ENCODE assay signal across 9 cellular contexts in genomic region chr2:23803965-23804542, GRCh38.
A peak's percentile ranks its signal among the peaks of the same experiment; 100 is the strongest.
DNase-seq lines count a peak whose midpoint lies in the region; FAIRE-seq and TF ChIP-seq lines count a peak whose summit lies in the region.
"Had no signal": no experiment of that assay in that cellular context is flagged by ENCODE, and none has a peak within 500 bp of the region (broad histone marks: within the 10 kb centered on the region; RNA-seq: fewer than 3 reads in every experiment).

No MANE protein-coding gene starts in this region.

- no peak overlapping the region for H3K27ac Mint-ChIP-seq in neural progenitor cell

- H3K4me3 ChIP-seq in MG63 (no peak overlapping the region), neural progenitor cell (no peak overlapping the region)
- H3K4me3 ChIP-seq: gastrocnemius medialis had no signal

- no peak overlapping the region for H3K4me2 ChIP-seq in neural progenitor cell

- H3K9me3 ChIP-seq in MG63 (no peaks in the 10 kb centered on the region), neural progenitor cell (ENCODE audit: low read depth) (no peaks in the 10 kb centered on the region)
- H3K9me3 ChIP-seq: gastrocnemius medialis had no signal

- H3F3A ChIP-seq in neural progenitor cell (ENCODE audit: low read depth) = peaks cover 19% of the 10 kb centered on the region

- no peaks in the 10 kb centered on the region for H3K4me1 Mint-ChIP-seq in neural progenitor cell

- peaks cover 6% of the 10 kb centered on the region for H3K36me3 Mint-ChIP-seq in neural progenitor cell

- peak; percentile 67 for DNase-seq in MG63
- DNase-seq in dermis blood vessel endothelial cell = peak; percentile 36
- peak; percentile 37 for DNase-seq in neural progenitor cell (ENCODE audit: low spot score)
- no peak for DNase-seq in SKM-1 (lab: John Stamatoyannopoulos, UW; ENCODE audit: unreplicated experiment)
- no peak for DNase-seq in NCI-H2107 (lab: John Stamatoyannopoulos, UW)
- no peak for DNase-seq in frontal cortex (ENCODE audit: low spot score in 2 of 2)

- H4K20me1 ChIP-seq in neural progenitor cell (ENCODE audit: low read depth) = no peaks in the 10 kb centered on the region

- H3K27me3 Mint-ChIP-seq in neural progenitor cell (ENCODE audit: insufficient read depth, low read depth) = no peaks in the 10 kb centered on the region

- H3K27ac ChIP-seq in neural progenitor cell = no peak overlapping the region
- H3K27ac ChIP-seq: gastrocnemius medialis, VCaP had no signal

- no peaks in the 10 kb centered on the region for H3K27me3 ChIP-seq in MG63
- H3K27me3 ChIP-seq in neural progenitor cell = no peaks in the 10 kb centered on the region
- H3K27me3 ChIP-seq: gastrocnemius medialis had no signal

- FAIRE-seq in frontal cortex (lab: Jason Lieb, UNC) = no peak

- H3K9ac ChIP-seq in neural progenitor cell = no peak overlapping the region

- no peak overlapping the region for H2AFZ ChIP-seq in neural progenitor cell (replicated peaks)

- TF ChIP-seq CTCF in GM12873 (IDR thresholded peaks at IDR 0.05; ENCODE audit: insufficient read depth, low read depth, low read length, missing control alignments) = peak; percentile 37
- TF ChIP-seq CTCF in neural progenitor cell (IDR thresholded peaks at IDR 0.05) = peak; percentile 51

- no peaks in the 10 kb centered on the region for H3K36me3 ChIP-seq in MG63
- peaks cover 5% of the 10 kb centered on the region for H3K36me3 ChIP-seq in neural progenitor cell
- H3K36me3 ChIP-seq: gastrocnemius medialis had no signal

- H3K4me1 ChIP-seq in neural progenitor cell = no peaks in the 10 kb centered on the region

- no peak overlapping the region for H3K4me3 Mint-ChIP-seq in neural progenitor cell

- H3K9me3 Mint-ChIP-seq in neural progenitor cell = no peaks in the 10 kb centered on the region

- H3K79me2 ChIP-seq in neural progenitor cell (ENCODE audit: low read depth) = no peaks in the 10 kb centered on the region

Comparison
In these comparisons a context has a peak if more than half of its experiments do, and no peak if none do; other contexts are left out.
1. DNase-seq: peak in MG63 (single experiment), dermis blood vessel endothelial cell (single experiment) and neural progenitor cell (single experiment); none in SKM-1 (single experiment), NCI-H2107 (single experiment) and frontal cortex (0 of 2).